In genomic region chr5:151745071-151745705, GRCh38 we compare ENCODE assay signal across 8 cellular contexts. TPM values are rescaled to one million over a fixed set of nuclear protein-coding genes. Genes with fewer than 3 reads are reported as not detected.
DNase-seq lines count a peak whose midpoint lies in the region; ATAC-seq and TF ChIP-seq lines count a peak whose summit lies in the region.

No MANE protein-coding gene starts in this region.

- H3K27me3 ChIP-seq in esophagus muscularis mucosa (no peaks in the 10 kb centered on the region), trophoblast cell (ENCODE audit: insufficient read depth, low read length) (no peaks in the 10 kb centered on the region)

- no peak overlapping the region for H2AFZ ChIP-seq in trophoblast cell (ENCODE audit: insufficient read depth, low read length, poor library complexity)

- H3K27ac ChIP-seq in esophagus muscularis mucosa (replicated peaks in 1 of 4) (peak overlapping the region; percentile 61 to 79 (median 70)), trophoblast cell (ENCODE audit: low read depth, low read length) (no peak overlapping the region)

- H2BK5ac ChIP-seq in trophoblast cell (ENCODE audit: low read depth, low read length, poor library complexity) = no peak overlapping the region

- H3K9ac ChIP-seq in trophoblast cell (ENCODE audit: low read length) = no peak overlapping the region

- H3K36me3 Mint-ChIP-seq in activated CD8-positive, alpha-beta T cell treated with anti-CD3 and anti-CD28 coated beads for 36 hours (ENCODE audit: low read depth) = peaks cover 18% of the 10 kb centered on the region

- H3K4me1 ChIP-seq in esophagus muscularis mucosa = peaks cover 41 to 74% (median 59%) of the 10 kb centered on the region in 4 donors
- peaks cover 6 to 8% of the 10 kb centered on the region in 2 experiments for H3K4me1 ChIP-seq in trophoblast cell (ENCODE audit: control insufficient read depth in 1 of 2, insufficient read depth in 2 of 2, low read length in 2 of 2)

- TF ChIP-seq CTCF in activated CD8-positive, alpha-beta T cell treated with anti-CD3 and anti-CD28 coated beads for 36 hours (IDR thresholded peaks at IDR 0.05) = no peak
- TF ChIP-seq CTCF in esophagus muscularis mucosa (IDR thresholded peaks at IDR 0.05) = no peak

- H3K36me3 ChIP-seq in esophagus muscularis mucosa = peaks cover 7 to 43% (median 20%) of the 10 kb centered on the region in 4 donors
- peaks cover 11 to 16% of the 10 kb centered on the region in 2 experiments for H3K36me3 ChIP-seq in trophoblast cell (ENCODE audit: control insufficient read depth in 1 of 2, insufficient read depth in 2 of 2, low read length in 2 of 2)

- no peak overlapping the region for H2AK5ac ChIP-seq in trophoblast cell (ENCODE audit: low read length)

- H3K27me3 Mint-ChIP-seq in activated CD8-positive, alpha-beta T cell treated with anti-CD3 and anti-CD28 coated beads for 36 hours = no peaks in the 10 kb centered on the region

- POLR2A ChIA-PET in activated CD8-positive, alpha-beta T cell treated with anti-CD3 and anti-CD28 coated beads for 36 hours (lab: Charles Lee) = no interaction called here

- H4K8ac ChIP-seq in trophoblast cell (ENCODE audit: low read depth, low read length) = no peak overlapping the region

- CTCF ChIA-PET in activated CD8-positive, alpha-beta T cell treated with anti-CD3 and anti-CD28 coated beads for 36 hours (lab: Charles Lee) = interaction anchor here (7.5 kb wide), 1 partner anchor 88 kb away, joined by 111 read pairs; no protein-coding TSS in a partner anchor

- peaks cover 31% of the 10 kb centered on the region for H3K4me1 Mint-ChIP-seq in activated CD8-positive, alpha-beta T cell treated with anti-CD3 and anti-CD28 coated beads for 36 hours (ENCODE audit: low read depth)

- TF ChIP-seq EP300 in esophagus muscularis mucosa (IDR thresholded peaks at IDR 0.05) = no peak

- no peak overlapping the region for H3K4me2 ChIP-seq in trophoblast cell (ENCODE audit: low read length)

- H3K4me3 Mint-ChIP-seq in activated CD8-positive, alpha-beta T cell treated with anti-CD3 and anti-CD28 coated beads for 36 hours = no peak overlapping the region

- H3K14ac ChIP-seq in trophoblast cell (ENCODE audit: low read length) = no peak overlapping the region

- H3K79me2 ChIP-seq in trophoblast cell (ENCODE audit: control insufficient read depth, insufficient read depth, low read length, poor library complexity) = no peaks in the 10 kb centered on the region

- no peak overlapping the region for H3K4ac ChIP-seq in trophoblast cell (ENCODE audit: low read depth, low read length)

- no peak overlapping the region for H2BK12ac ChIP-seq in trophoblast cell (ENCODE audit: low read length)

- no peak overlapping the region for H4K91ac ChIP-seq in trophoblast cell (ENCODE audit: low read depth, low read length)

- ATAC-seq in GM18520 (IDR thresholded peaks at IDR 0.05; ENCODE audit: unreplicated experiment) (peak; percentile 33), HG03175 (IDR thresholded peaks at IDR 0.05; ENCODE audit: unreplicated experiment) (peak; percentile 64)
- ATAC-seq in activated CD8-positive, alpha-beta T cell treated with anti-CD3 and anti-CD28 coated beads for 36 hours = peak; percentile 71

- no peak overlapping the region for H4K12ac ChIP-seq in trophoblast cell (ENCODE audit: low read depth, low read length)

- no peak overlapping the region for H3K18ac ChIP-seq in trophoblast cell (ENCODE audit: low read length)

- WGBS in esophagus muscularis mucosa = 56% methylated on average over 7 of the region's 7 CpGs
- WGBS in trophoblast cell (ENCODE audit: extremely low coverage, insufficient coverage, insufficient read length) = no CpG with 5 or more reads among the region's 7 CpGs

- peaks cover 8% of the 10 kb centered on the region for H3K79me1 ChIP-seq in trophoblast cell (ENCODE audit: low read length)

- no peaks in the 10 kb centered on the region for H3K9me3 Mint-ChIP-seq in activated CD8-positive, alpha-beta T cell treated with anti-CD3 and anti-CD28 coated beads for 36 hours

- no peak overlapping the region for H3K23ac ChIP-seq in trophoblast cell (ENCODE audit: low read length)

- intact Hi-C loops in activated CD8-positive, alpha-beta T cell treated with anti-CD3 and anti-CD28 coated beads for 36 hours (cut with micrococcal nuclease) = loop anchor here (5.0 kb wide), 1 partner anchor 298 kb away; the partner anchor contains the start of gene SLC36A1
- intact Hi-C loops in esophagus muscularis mucosa (cut with DNase I) = no loop called here

- DNase-seq in activated CD8-positive, alpha-beta T cell treated with anti-CD3 and anti-CD28 coated beads for 36 hours = peak; percentile 67
- DNase-seq in esophagus muscularis mucosa (ENCODE audit: extremely low spot score) (no peak), trophoblast cell (peak; percentile 30 to 36), NCI-H345 (lab: John Stamatoyannopoulos, UW) (no peak), NCI-H1694 (lab: John Stamatoyannopoulos, UW) (no peak), NCI-H524 treated with DMSO at 0.1 percent for 48 hours (lab: John Stamatoyannopoulos, UW) (no peak)

- H3K9me3 ChIP-seq in esophagus muscularis mucosa (no peaks in the 10 kb centered on the region), trophoblast cell (ENCODE audit: insufficient read depth, low read depth, low read length) (no peaks in the 10 kb centered on the region)

- H3K4me3 ChIP-seq in esophagus muscularis mucosa (no peak overlapping the region), trophoblast cell (ENCODE audit: low read depth, low read length) (no peak overlapping the region)

- peak overlapping the region; percentile 51 for H3K27ac Mint-ChIP-seq in activated CD8-positive, alpha-beta T cell treated with anti-CD3 and anti-CD28 coated beads for 36 hours

- no peak for TF ChIP-seq POLR2A in esophagus muscularis mucosa (IDR thresholded peaks at IDR 0.05; ENCODE audit: low read depth)

- no peak overlapping the region for H2BK120ac ChIP-seq in trophoblast cell (ENCODE audit: insufficient read depth, low read length, poor library complexity)

RNA-seq across cellular contexts. Expression of gene ATOX1, which starts 13.2 kb away (rescaled TPM):
- total RNA-seq in activated CD8-positive, alpha-beta T cell treated with anti-CD3 and anti-CD28 coated beads for 36 hours = 10 to 100 TPM; 69.6 to 73.3 TPM
- total RNA-seq in esophagus muscularis mucosa = 100 to 1,000 TPM; 101 to 144 (median 114) TPM
- polyA plus RNA-seq in trophoblast cell (2013) = 225 and 237 TPM in 2 replicates

RNA-seq across cellular contexts. Expression of gene G3BP1, which starts 26.6 kb away (rescaled TPM):
- total RNA-seq in activated CD8-positive, alpha-beta T cell treated with anti-CD3 and anti-CD28 coated beads for 36 hours = 100 to 1,000 TPM; 247 to 253 TPM
- 10 to 100 TPM; 49.8 to 75.5 (median 63.1) TPM for total RNA-seq in esophagus muscularis mucosa
- 86.3 and 87.7 TPM in 2 replicates for polyA plus RNA-seq in trophoblast cell (2013)

RNA-seq across cellular contexts. Expression of gene SPARC, which starts 58.5 kb away (rescaled TPM):
- total RNA-seq in activated CD8-positive, alpha-beta T cell treated with anti-CD3 and anti-CD28 coated beads for 36 hours = not detected
- total RNA-seq in esophagus muscularis mucosa = 100 to 1,000 TPM; 269 to 875 (median 432) TPM
- 1,673 and 1,689 TPM in 2 replicates for polyA plus RNA-seq in trophoblast cell (2013)

Comparison
In these comparisons a context has a peak if more than half of its experiments do, and no peak if none do; other contexts are left out.
1. DNase-seq: peak in activated CD8-positive, alpha-beta T cell treated with anti-CD3 and anti-CD28 coated beads for 36 hours (single experiment) and trophoblast cell (2 of 2); none in esophagus muscularis mucosa (single experiment), NCI-H345 (single experiment), NCI-H1694 (single experiment) and NCI-H524 treated with DMSO at 0.1 percent for 48 hours (single experiment).
2. RNA of gene SPARC, which starts 58.5 kb away (total RNA-seq): 269 to 875 TPM in esophagus muscularis mucosa; not detected in activated CD8-positive, alpha-beta T cell treated with anti-CD3 and anti-CD28 coated beads for 36 hours; every median in the first group is over 100 times any median in the second.
3. Peak in every context shown above with its lines, with median percentiles within 50 percentile points of each other: ATAC-seq.